ENCODE assay signal across 31 cellular contexts in the genomic region with DNA sequence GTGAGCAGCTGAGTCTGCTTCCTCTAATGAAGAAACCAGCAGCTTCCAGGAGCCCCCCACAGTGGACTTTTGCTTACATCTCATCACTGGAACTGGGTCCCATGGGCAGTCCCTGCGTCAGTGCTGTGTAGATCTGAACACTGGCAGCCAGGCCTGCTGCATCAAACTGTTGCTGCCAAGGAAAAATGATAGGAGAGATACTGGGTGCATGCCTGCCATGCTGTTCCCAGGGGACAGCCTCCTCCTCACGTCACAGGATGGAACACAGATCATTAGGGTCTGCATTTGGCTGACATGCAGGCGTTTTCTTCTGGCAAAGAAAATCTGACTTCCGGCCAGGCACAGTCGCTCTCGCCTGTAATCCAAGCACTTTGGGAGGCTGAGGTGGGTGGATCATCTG.
"Had no signal": no experiment of that assay in that cellular context is flagged by ENCODE, and none has a peak within 500 bp of the region (broad histone marks: within the 10 kb centered on the region; RNA-seq: fewer than 3 reads in every experiment).

No MANE protein-coding gene starts in this region.

- H3K27me3 ChIP-seq: brain microvascular endothelial cell had no signal

- H3K9me3 ChIP-seq: adrenal gland, body of pancreas had no signal

- H3K27ac ChIP-seq: adrenal gland, body of pancreas, brain microvascular endothelial cell, breast epithelium, VCaP had no signal

- H3K4me1 ChIP-seq: adrenal gland, body of pancreas, breast epithelium had no signal

- H3K36me3 ChIP-seq: adrenal gland, brain microvascular endothelial cell, breast epithelium had no signal

- H3K4me3 ChIP-seq: adrenal gland, body of pancreas, breast epithelium had no signal

- ATAC-seq: activated CD8-positive, alpha-beta T cell treated with anti-CD3 and anti-CD28 coated beads for 36 hours; activated naive CD4-positive, alpha-beta T cell treated with anti-CD3 and anti-CD28 coated beads, Interleukin-2, amount 50 U/mL, for 72 hours; activated T-cell treated with anti-CD3 and anti-CD28 coated beads, Interleukin-2, amount 50 U/mL, for 4 hours; activated T-cell treated with anti-CD3 and anti-CD28 coated beads, Interleukin-2, amount 50 U/mL, for 72 hours; activated T-helper 17 cell treated with anti-CD3 and anti-CD28 coated beads, Interleukin-2, amount 50 U/mL, for 72 hours; body of pancreas; T-helper 17 cell had no signal

- DNase-seq: activated B cell treated with CpG ODN at 0.5 μM for 24 hours; activated CD4-positive, alpha-beta memory T cell treated with anti-CD3 and anti-CD28 coated beads for 36 hours; activated CD4-positive, alpha-beta T cell treated with anti-CD3 and anti-CD28 coated beads for 4 hours; activated CD4-positive, alpha-beta T cell treated with anti-CD3 and anti-CD28 coated beads, Interleukin-2, amount 10 ng/mL, durations not matched to agents 24 days and 14 days; activated CD4-positive, alpha-beta T cell treated with anti-CD3 and anti-CD28 coated beads, Interleukin-2, amount 50 U/mL, for 1 hour; activated CD4-positive, alpha-beta T cell treated with anti-CD3 and anti-CD28 coated beads, Interleukin-2, amount 50 U/mL, for 4 hours; activated CD4-positive, CD25-positive, alpha-beta regulatory T cell treated with anti-CD3 and anti-CD28 coated beads, Interleukin-2, amount 50 U/mL, for 72 hours; activated CD8-positive, alpha-beta memory T cell treated with anti-CD3 and anti-CD28 coated beads, Interleukin-2, amount 50 U/mL, for 4 hours; activated CD8-positive, alpha-beta T cell treated with anti-CD3 and anti-CD28 coated beads for 36 hours; activated effector memory CD4-positive, alpha-beta T cell treated with anti-CD3 and anti-CD28 coated beads, Interleukin-2, amount 50 U/mL, for 16 hours; activated gamma-delta T cell treated with Interleukin-2 at 50 U/mL for 16 hours; activated naive CD4-positive, alpha-beta T cell; activated naive CD4-positive, alpha-beta T cell treated with anti-CD3 and anti-CD28 coated beads for 36 hours; activated naive CD4-positive, alpha-beta T cell treated with anti-CD3 and anti-CD28 coated beads, Interleukin-2, amount 50 U/mL, for 16 hours; activated naive CD8-positive, alpha-beta T cell treated with anti-CD3 and anti-CD28 coated beads for 36 hours; activated T-cell treated with anti-CD3 and anti-CD28 coated beads for 4 hours; activated T-cell treated with anti-CD3 and anti-CD28 coated beads, Interleukin-2, amount 50 U/mL, for 1 hour; activated T-cell treated with anti-CD3 and anti-CD28 coated beads, Interleukin-2, amount 50 U/mL, for 4 hours; activated T-cell treated with anti-CD3 and anti-CD28 coated beads, Interleukin-2, amount 50 U/mL, for 72 hours; adrenal gland; amniotic stem cell; aorta; body of pancreas; brain microvascular endothelial cell; central memory CD4-positive, alpha-beta T cell; T-helper 17 cell; T-helper 9 cell had no signal
